Comparison of ENCODE assay signal across 8 cellular contexts in the genomic region with DNA sequence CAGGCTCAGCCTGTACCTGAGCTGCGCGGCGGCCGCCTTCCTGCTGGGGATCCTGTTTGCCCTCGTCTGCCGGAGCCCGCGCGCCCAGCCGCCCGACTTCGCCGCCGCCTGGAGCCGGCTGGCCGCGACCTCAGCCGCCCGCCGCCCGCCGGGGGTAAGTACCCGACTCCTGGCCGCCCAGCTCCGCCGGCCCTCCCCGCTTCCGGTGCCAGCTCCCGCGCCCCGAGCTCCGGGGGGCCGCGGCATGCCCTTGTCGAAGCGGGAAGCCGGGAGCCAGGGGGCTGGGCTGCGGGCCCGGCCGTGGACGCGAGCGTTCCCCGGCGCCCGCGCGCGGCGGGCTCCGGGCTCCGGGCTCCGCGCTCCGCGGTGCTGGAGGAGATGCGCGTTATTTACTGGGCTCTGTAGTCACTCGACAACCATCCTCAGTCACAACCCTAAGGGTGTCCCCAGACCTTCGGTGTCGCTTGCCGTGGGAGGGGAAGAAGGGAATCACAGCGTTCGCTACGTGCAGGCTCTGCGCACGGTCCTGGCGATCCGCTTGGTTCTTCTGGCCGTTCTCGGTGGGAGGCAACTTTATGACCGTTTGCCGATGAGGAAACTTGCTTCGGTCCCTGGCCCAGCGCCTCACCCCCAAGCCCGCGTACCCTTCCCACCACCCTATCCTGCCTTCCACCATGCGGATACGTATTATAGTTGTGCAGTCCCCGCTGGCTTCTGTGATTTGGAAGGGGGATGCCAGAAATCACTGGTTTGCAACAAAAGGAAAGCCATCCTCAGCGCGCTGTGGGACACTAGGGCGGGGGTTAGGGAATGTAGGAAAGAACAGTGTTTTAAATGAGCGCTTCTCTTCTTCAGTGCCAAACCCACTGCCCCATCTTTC. TPM values are rescaled to one million over a fixed set of nuclear protein-coding genes. Genes with fewer than 3 reads are reported as not detected.
DNase-seq lines count a peak whose midpoint lies in the region; ATAC-seq and TF ChIP-seq lines count a peak whose summit lies in the region.

No MANE protein-coding gene starts in this region.

- 0 out of 2 replicates have a peak, but pooled peaks cover 9% of the 10 kb centered on the region for H3K9me3 ChIP-seq in SJSA1 (replicated peaks)

- DNase-seq in 8988T (peak; percentile 44), SJSA1 (ENCODE audit: low read depth in 1 of 2, low spot score in 2 of 2) (peak; percentile 52 to 57), amygdala (lab: John Stamatoyannopoulos, UW) (peak in 39 of 56 donors; percentile 6 to 71 (median 28)), left cardiac atrium (peak; percentile 65), posterior vena cava (ENCODE audit: low spot score) (peak; percentile 89), GM13977 (ENCODE audit: low spot score) (no peak)

- intact Hi-C loops in left cardiac atrium (cut with DNase I), result no loop called here
- intact Hi-C loops in posterior vena cava (cut with DNase I), result loop anchor here in 1 of 2 donors (10.0 kb wide), 1 partner anchor 134 kb away; no protein-coding TSS in a partner anchor

- in situ Hi-C loops in GM13977 (cut with MboI; ENCODE audit: low pct_unique_long_range_greater_than_20kb, low sequenced_read_pairs, unreplicated experiment), result loop anchor here (10.0 kb wide), 1 partner anchor 94 kb away; no protein-coding TSS in a partner anchor

- H3K36me3 ChIP-seq in SJSA1, result peaks cover 7% of the 10 kb centered on the region

- peak overlapping the region; percentile 76 for H3K27ac ChIP-seq in SJSA1

- peaks cover 29% of the 10 kb centered on the region for H3K4me1 ChIP-seq in SJSA1 (replicated peaks)

- no peak for TF ChIP-seq CTCF in GM13977 (IDR thresholded peaks at IDR 0.05; ENCODE audit: extremely low read depth, insufficient read depth, missing control alignments)

- peak overlapping the region; percentile 96 for H3K4me3 ChIP-seq in SJSA1

- H3K27me3 ChIP-seq in SJSA1 (replicated peaks), result no peaks in the 10 kb centered on the region

- ATAC-seq in GM18511 (IDR thresholded peaks at IDR 0.05; ENCODE audit: unreplicated experiment) (peak; percentile 12), HG03039 (IDR thresholded peaks at IDR 0.05; ENCODE audit: unreplicated experiment) (peak; percentile 20), left cardiac atrium (peak; percentile 25 to 30)

RNA-seq across cellular contexts. Expression of a gene that starts 0.9 kb away (rescaled TPM):
- 22.3 and 23.0 TPM in 2 replicates for total RNA-seq in SJSA1 (2014; rRNA removed; shearing (Covaris generic))
- 10 to 100 TPM; 15.4 to 16.6 TPM for total RNA-seq in left cardiac atrium
- total RNA-seq in posterior vena cava, result 10 to 100 TPM; 19.9 to 20.3 TPM

RNA-seq across cellular contexts. Expression of a gene that starts 6.5 kb away (rescaled TPM):
- 19.6 and 28.8 TPM in 2 replicates for total RNA-seq in SJSA1 (2014; rRNA removed; shearing (Covaris generic))
- total RNA-seq in left cardiac atrium, result 10 to 100 TPM; 16.8 to 25.9 TPM
- total RNA-seq in posterior vena cava, result 10 to 100 TPM; 42.6 to 52.9 TPM
